1 cellular context compared by ENCODE assay signal in genomic region chr1:26530540-26530897, GRCh38.
TF ChIP-seq lines count a peak whose summit lies in the region.

No MANE protein-coding gene starts in this region.

TF ChIP-seq in HCT116, 20 proteins besides CTCF, POLR2A, EP300 and RAD21 (continued from another document):
- TF ChIP-seq ELF1 (IDR thresholded peaks at IDR 0.05; ENCODE audit: borderline replicate concordance, low read depth): no peak
- no peak for TF ChIP-seq SIN3A (IDR thresholded peaks at IDR 0.05; ENCODE audit: low read depth)
- no peak for TF ChIP-seq JUND (IDR thresholded peaks at IDR 0.05)
- no peak for TF ChIP-seq ATF3 (IDR thresholded peaks at IDR 0.05)
- TF ChIP-seq SP1 (IDR thresholded peaks at IDR 0.05; ENCODE audit: low read depth): no peak
